1 cellular context compared by ENCODE assay signal in the genomic region with DNA sequence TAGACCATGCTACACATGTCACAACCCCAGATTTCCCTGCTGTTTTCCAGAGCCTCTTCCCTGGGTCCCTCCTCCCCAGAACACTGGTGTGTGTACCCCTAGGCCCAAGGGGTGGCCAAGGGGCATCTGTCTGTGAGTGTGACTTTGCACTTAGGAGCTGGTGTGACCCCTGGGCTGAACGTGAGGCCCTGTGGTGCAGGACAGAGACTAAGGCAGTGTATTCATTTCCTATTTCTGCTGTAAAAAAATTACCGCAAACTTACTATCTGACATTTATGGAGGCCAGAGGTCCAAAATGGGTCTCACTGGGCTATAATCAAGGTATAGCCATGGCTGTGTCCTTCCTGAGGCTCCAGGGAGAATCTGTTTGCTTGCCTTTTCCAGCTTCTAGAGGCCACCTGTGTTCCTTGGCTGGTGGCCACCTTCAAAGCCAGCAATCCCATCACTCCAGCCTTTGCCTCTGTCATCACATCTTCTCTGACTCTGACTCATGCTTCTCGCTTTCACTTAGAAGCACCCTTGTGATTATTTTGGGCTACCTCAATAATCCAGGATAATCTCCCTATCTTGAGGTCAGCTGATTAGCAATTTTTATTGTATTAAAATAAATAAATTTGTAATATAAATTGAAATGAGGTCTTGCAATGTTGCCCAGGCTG.
TF ChIP-seq lines count a peak whose summit lies in the region.

No MANE protein-coding gene starts in this region.

TF ChIP-seq in H1, 55 proteins besides CTCF, POLR2A, EP300 and RAD21:
- no peak for TF ChIP-seq ASH2L (IDR thresholded peaks at IDR 0.05; ENCODE audit: low read length)
- no peak for TF ChIP-seq KDM1A (IDR thresholded peaks at IDR 0.05; ENCODE audit: borderline replicate concordance, low read length)
- TF ChIP-seq NRF1 (IDR thresholded peaks at IDR 0.05; ENCODE audit: low read depth, low read length) = no peak
- no peak for TF ChIP-seq FOSL1 (IDR thresholded peaks at IDR 0.05; ENCODE audit: insufficient read depth, low read depth, low read length)
- TF ChIP-seq CEBPB (IDR thresholded peaks at IDR 0.05; ENCODE audit: low read depth, low read length) = no peak
- TF ChIP-seq CHD1 (IDR thresholded peaks at IDR 0.05; ENCODE audit: low read depth, low read length) = no peak
- TF ChIP-seq CBX8 (IDR thresholded peaks at IDR 0.05; ENCODE audit: borderline replicate concordance, low read depth, low read length) = no peak
- no peak for TF ChIP-seq NANOG (IDR thresholded peaks at IDR 0.05; ENCODE audit: insufficient read depth, low read depth, low read length, poor library complexity, severe bottlenecking)
- TF ChIP-seq RXRA (IDR thresholded peaks at IDR 0.05; ENCODE audit: insufficient read depth, low read depth, low read length) = no peak
- no peak for TF ChIP-seq EZH2 (IDR thresholded peaks at IDR 0.05; ENCODE audit: low read depth, low read length, severe bottlenecking)
- TF ChIP-seq RBBP5 (IDR thresholded peaks at IDR 0.05; ENCODE audit: borderline replicate concordance, low read depth, low read length) = no peak
- no peak for TF ChIP-seq CHD2 (IDR thresholded peaks at IDR 0.05; ENCODE audit: low read length)
- TF ChIP-seq TBP (IDR thresholded peaks at IDR 0.05; ENCODE audit: low read depth, low read length) = no peak
- no peak for TF ChIP-seq POU5F1 (IDR thresholded peaks at IDR 0.05; ENCODE audit: low read depth, low read length)
- no peak for TF ChIP-seq SIRT6 (IDR thresholded peaks at IDR 0.05; ENCODE audit: low read length)
- no peak for TF ChIP-seq KDM5A (IDR thresholded peaks at IDR 0.05; ENCODE audit: low read length)
